ENCODE assay signal across 12 cellular contexts in genomic region chr9:95073042-95073607, GRCh38.
DNase-seq lines count a peak whose midpoint lies in the region; ATAC-seq, FAIRE-seq and TF ChIP-seq lines count a peak whose summit lies in the region.
"Had no signal": no experiment of that assay in that cellular context is flagged by ENCODE, and none has a peak within 500 bp of the region (broad histone marks: within the 10 kb centered on the region; RNA-seq: fewer than 3 reads in every experiment).

No MANE protein-coding gene starts in this region.

- H3K4me1 ChIP-seq in HepG2 (ENCODE audit: insufficient read depth, low read length) (peaks cover 48% of the 10 kb centered on the region), HAP-1 (peaks cover 17% of the 10 kb centered on the region)
- H3K4me1 ChIP-seq: SJSA1 had no signal

- DNase-seq in activated CD8-positive, alpha-beta memory T cell treated with anti-CD3 and anti-CD28 coated beads, Interleukin-2, amount 50 U/mL, for 48 hours: peak; percentile 40
- DNase-seq in activated CD8-positive, alpha-beta memory T cell treated with anti-CD3 and anti-CD28 coated beads, Interleukin-2, amount 50 U/mL, for 4 hours: no peak
- DNase-seq in dorsolateral prefrontal cortex (no peak), HepG2 (ENCODE audit: low spot score) (peak; percentile 25), NAMALWA (ENCODE audit: low spot score) (no peak), HAP-1 (ENCODE audit: low spot score in 2 of 2) (no peak)
- DNase-seq in T-helper 2 cell treated with Interferon-gamma antibody and Interleukin-4, amounts not matched to agents 5 μg/mL and 100 μg/mL, for 36 hours (ENCODE audit: low spot score): no peak
- DNase-seq: NCI-H1105 treated with DMSO at 0.1 percent for 48 hours, occipital lobe had no signal

- H4K20me1 ChIP-seq in HepG2 (ENCODE audit: insufficient read depth, low read length): peaks cover 37% of the 10 kb centered on the region
- H4K20me1 ChIP-seq: BLaER1 had no signal

- TF ChIP-seq RAD21 in HepG2 (CRISPR knock-in tag; IDR thresholded peaks at IDR 0.05): peak; percentile 65

- H3K36me3 Mint-ChIP-seq in T-helper 2 cell treated with Interferon-gamma antibody and Interleukin-4, amounts not matched to agents 5 μg/mL and 100 μg/mL, for 36 hours (ENCODE audit: low read depth): no peaks in the 10 kb centered on the region

- no peak for FAIRE-seq in HepG2 (lab: Jason Lieb, UNC)

- no peak overlapping the region for H3K27ac Mint-ChIP-seq in T-helper 2 cell treated with Interferon-gamma antibody and Interleukin-4, amounts not matched to agents 5 μg/mL and 100 μg/mL, for 36 hours

- CTCF ChIA-PET in HepG2 (lab: Yijun Ruan, JAX; ENCODE audit: low intra/inter-chr PET ratio, low total read pairs): no interaction called here

- H3K4me3 ChIP-seq in dorsolateral prefrontal cortex (no peak overlapping the region), HepG2 (replicated peaks in 1 of 3; ENCODE audit: insufficient read depth in 1 of 3, low read depth in 2 of 3, low read length in 3 of 3) (no peak overlapping the region), HAP-1 (no peak overlapping the region)
- H3K4me3 ChIP-seq: BLaER1, SJSA1 had no signal

- H2AFZ ChIP-seq in HepG2 (ENCODE audit: low read length): no peak overlapping the region

- TF ChIP-seq CTCF in dorsolateral prefrontal cortex (IDR thresholded peaks at IDR 0.05 in 54 of 56, conservative IDR thresholded peaks at IDR 0.05 in 2 of 56; ENCODE audit: low read depth in 1 of 56, partially characterized antibody in 56 of 56): peak in 28 of 56 donors; percentile 11 to 42 (median 28)
- peak; percentile 58 for TF ChIP-seq CTCF in HepG2 (CRISPR knock-in tag; IDR thresholded peaks at IDR 0.05)

- H3K27ac ChIP-seq in dorsolateral prefrontal cortex: peak overlapping the region in 56 of 59 donors; percentile 2 to 100 (median 98)
- no peak overlapping the region for H3K27ac ChIP-seq in HepG2 (ENCODE audit: extremely low read length, insufficient read depth, low read length)
- H3K27ac ChIP-seq: BLaER1, SJSA1 had no signal

- BruUV-seq in HepG2 (replicated peaks; lab: Mats Ljungman, UMichigan): no TSS peak

- no peak overlapping the region for H3K9ac ChIP-seq in HepG2 (ENCODE audit: insufficient read depth, low read depth, low read length)
- H3K9ac ChIP-seq: BLaER1 had no signal

- no peaks in the 10 kb centered on the region for H3K9me3 Mint-ChIP-seq in T-helper 2 cell treated with Interferon-gamma antibody and Interleukin-4, amounts not matched to agents 5 μg/mL and 100 μg/mL, for 36 hours

- H3K27me3 Mint-ChIP-seq in T-helper 2 cell treated with Interferon-gamma antibody and Interleukin-4, amounts not matched to agents 5 μg/mL and 100 μg/mL, for 36 hours (ENCODE audit: low read depth): no peaks in the 10 kb centered on the region

- no peak for TF ChIP-seq POLR2A in HepG2 (IDR thresholded peaks at IDR 0.05; ENCODE audit: insufficient read depth in 1 of 2, low read depth in 2 of 2, low read length in 2 of 2)

- 99% methylated on average over 18 of the region's 18 CpGs for WGBS in HepG2 (ENCODE audit: low lambda C conversion rate)

- H3K9me3 ChIP-seq in HepG2 (ENCODE audit: low read length) (no peaks in the 10 kb centered on the region), HAP-1 (no peaks in the 10 kb centered on the region)
- H3K9me3 ChIP-seq: BLaER1, SJSA1 had no signal

- no peak overlapping the region for H3K4me2 ChIP-seq in HepG2 (ENCODE audit: low read depth, low read length)
- H3K4me2 ChIP-seq: BLaER1 had no signal

- no peaks in the 10 kb centered on the region for H3K4me1 Mint-ChIP-seq in T-helper 2 cell treated with Interferon-gamma antibody and Interleukin-4, amounts not matched to agents 5 μg/mL and 100 μg/mL, for 36 hours (ENCODE audit: low read depth)

- intact Hi-C loops in dorsolateral prefrontal cortex (cut with DNase I) (loop anchor here in 1 of 2 donors (5.0 kb wide), 1 partner anchor 46 kb away; no protein-coding TSS in a partner anchor), HepG2 (cut with micrococcal nuclease; ENCODE audit: unreplicated experiment) (loop anchor here (1.0 kb wide), 1 partner anchor 290 kb away; no protein-coding TSS in a partner anchor)

- in situ Hi-C loops in HepG2 (cut with HindIII; ENCODE audit: extremely low pct_ligation_motif_present, low pct_unique_long_range_greater_than_20kb) (no loop called here), HAP-1 (cut with MboI; ENCODE audit: low sequenced_read_pairs) (no loop called here)

- peaks cover 95% of the 10 kb centered on the region for H3K79me2 ChIP-seq in HepG2 (ENCODE audit: insufficient read depth, low read length)

- TF ChIP-seq EP300 in HepG2 (IDR thresholded peaks at IDR 0.05; ENCODE audit: low read depth in 2 of 2, low read length in 2 of 2) (no peak), HepG2 (CRISPR knock-in tag; IDR thresholded peaks at IDR 0.05; ENCODE audit: borderline replicate concordance) (no peak)

- POLR2A ChIA-PET in HepG2 (lab: Yijun Ruan, JAX): interaction anchor here (1.0 kb wide), 1 partner anchor 66 kb away, joined by 3 read pairs; no protein-coding TSS in a partner anchor

- H3K27me3 ChIP-seq in dorsolateral prefrontal cortex: no peaks in the 10 kb centered on the region
- H3K27me3 ChIP-seq in HepG2 (ENCODE audit: control insufficient read depth in 1 of 2, insufficient read depth in 2 of 2, low read length in 2 of 2): no peaks in the 10 kb centered on the region
- H3K27me3 ChIP-seq in HAP-1 (ENCODE audit: low read depth): no peaks in the 10 kb centered on the region
- H3K27me3 ChIP-seq: BLaER1, SJSA1 had no signal

- H3K4me3 Mint-ChIP-seq in T-helper 2 cell treated with Interferon-gamma antibody and Interleukin-4, amounts not matched to agents 5 μg/mL and 100 μg/mL, for 36 hours: no peak overlapping the region

- ATAC-seq in HepG2: peak; percentile 47
- no peak for ATAC-seq in HG02678 (IDR thresholded peaks at IDR 0.05; ENCODE audit: unreplicated experiment)

- peaks cover 29 to 67% of the 10 kb centered on the region in 2 experiments for H3K36me3 ChIP-seq in HepG2 (replicated peaks in 1 of 2; ENCODE audit: control insufficient read depth in 1 of 2, insufficient read depth in 2 of 2, low read length in 2 of 2)
- H3K36me3 ChIP-seq in HAP-1 (replicated peaks): peaks cover 4% of the 10 kb centered on the region; the same call in 1 of the 2 replicates

TF ChIP-seq in HepG2, 621 proteins besides CTCF, POLR2A, EP300 and RAD21 (continues in another document):
- TF ChIP-seq ZNF383 (CRISPR knock-in tag; IDR thresholded peaks at IDR 0.05; ENCODE audit: borderline replicate concordance): no peak
- 0 out of 2 replicates have a peak, but pooled peaks have one; percentile 37 for TF ChIP-seq ZXDC (CRISPR knock-in tag; IDR thresholded peaks at IDR 0.05)
- no peak for TF ChIP-seq PAWR (CRISPR knock-in tag; IDR thresholded peaks at IDR 0.05; ENCODE audit: borderline replicate concordance)
- TF ChIP-seq AGO2 (optimal IDR thresholded peaks at IDR 0.05; ENCODE audit: low read depth, low read length): peak; percentile 58
- TF ChIP-seq ZFP37 (CRISPR knock-in tag; IDR thresholded peaks at IDR 0.05; ENCODE audit: borderline replicate concordance): no peak
- TF ChIP-seq FOSL1 (CRISPR knock-in tag; IDR thresholded peaks at IDR 0.05; ENCODE audit: borderline replicate concordance): no peak
- TF ChIP-seq DMAP1 (CRISPR knock-in tag; IDR thresholded peaks at IDR 0.05): no peak
- peak; percentile 69 for TF ChIP-seq RBM22 (optimal IDR thresholded peaks at IDR 0.05; ENCODE audit: low read length)
- peak; percentile 58 for TF ChIP-seq ZNF687 (CRISPR knock-in tag; IDR thresholded peaks at IDR 0.05)

Comparison
In these comparisons a context has a peak if more than half of its experiments do, and no peak if none do; other contexts are left out.
1. DNase-seq: peak in activated CD8-positive, alpha-beta memory T cell treated with anti-CD3 and anti-CD28 coated beads, Interleukin-2, amount 50 U/mL, for 48 hours (single experiment) and HepG2 (single experiment); none in activated CD8-positive, alpha-beta memory T cell treated with anti-CD3 and anti-CD28 coated beads, Interleukin-2, amount 50 U/mL, for 4 hours (single experiment), dorsolateral prefrontal cortex (0 of 10), NAMALWA (single experiment), HAP-1 (0 of 2) and T-helper 2 cell treated with Interferon-gamma antibody and Interleukin-4, amounts not matched to agents 5 μg/mL and 100 μg/mL, for 36 hours (single experiment).